Comparison of ENCODE assay signal across 1 cellular context in the genomic region with DNA sequence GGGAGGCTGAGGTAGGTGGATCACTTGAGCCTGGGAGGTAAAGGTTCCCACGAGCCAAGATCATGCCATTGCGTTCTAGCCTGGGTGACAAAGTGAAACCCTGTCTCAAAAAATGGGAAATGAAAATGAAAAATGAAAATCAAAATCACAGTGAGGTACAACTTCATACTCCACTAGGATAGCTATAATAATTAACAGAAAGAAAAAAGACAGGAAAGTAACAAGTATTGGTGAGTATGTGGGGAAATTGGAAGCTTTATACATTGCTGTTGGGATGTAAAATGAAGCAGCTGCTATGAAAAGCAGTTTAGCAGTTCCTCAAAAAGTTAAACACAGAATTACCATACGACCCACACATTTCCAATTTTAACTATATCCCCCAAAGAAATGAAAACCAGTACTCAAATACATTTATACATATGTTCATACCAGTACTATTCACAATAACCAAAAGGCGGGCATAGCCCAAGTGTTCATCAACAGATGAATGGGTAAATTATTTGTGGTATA.
A peak's percentile ranks its signal among the peaks of the same experiment; 100 is the strongest.
TF ChIP-seq lines count a peak whose summit lies in the region.

No MANE protein-coding gene starts in this region.

TF ChIP-seq in GM12878, 131 proteins besides CTCF, POLR2A, EP300 and RAD21 (continued from another document and continues in another):
- TF ChIP-seq, protein P1, sequence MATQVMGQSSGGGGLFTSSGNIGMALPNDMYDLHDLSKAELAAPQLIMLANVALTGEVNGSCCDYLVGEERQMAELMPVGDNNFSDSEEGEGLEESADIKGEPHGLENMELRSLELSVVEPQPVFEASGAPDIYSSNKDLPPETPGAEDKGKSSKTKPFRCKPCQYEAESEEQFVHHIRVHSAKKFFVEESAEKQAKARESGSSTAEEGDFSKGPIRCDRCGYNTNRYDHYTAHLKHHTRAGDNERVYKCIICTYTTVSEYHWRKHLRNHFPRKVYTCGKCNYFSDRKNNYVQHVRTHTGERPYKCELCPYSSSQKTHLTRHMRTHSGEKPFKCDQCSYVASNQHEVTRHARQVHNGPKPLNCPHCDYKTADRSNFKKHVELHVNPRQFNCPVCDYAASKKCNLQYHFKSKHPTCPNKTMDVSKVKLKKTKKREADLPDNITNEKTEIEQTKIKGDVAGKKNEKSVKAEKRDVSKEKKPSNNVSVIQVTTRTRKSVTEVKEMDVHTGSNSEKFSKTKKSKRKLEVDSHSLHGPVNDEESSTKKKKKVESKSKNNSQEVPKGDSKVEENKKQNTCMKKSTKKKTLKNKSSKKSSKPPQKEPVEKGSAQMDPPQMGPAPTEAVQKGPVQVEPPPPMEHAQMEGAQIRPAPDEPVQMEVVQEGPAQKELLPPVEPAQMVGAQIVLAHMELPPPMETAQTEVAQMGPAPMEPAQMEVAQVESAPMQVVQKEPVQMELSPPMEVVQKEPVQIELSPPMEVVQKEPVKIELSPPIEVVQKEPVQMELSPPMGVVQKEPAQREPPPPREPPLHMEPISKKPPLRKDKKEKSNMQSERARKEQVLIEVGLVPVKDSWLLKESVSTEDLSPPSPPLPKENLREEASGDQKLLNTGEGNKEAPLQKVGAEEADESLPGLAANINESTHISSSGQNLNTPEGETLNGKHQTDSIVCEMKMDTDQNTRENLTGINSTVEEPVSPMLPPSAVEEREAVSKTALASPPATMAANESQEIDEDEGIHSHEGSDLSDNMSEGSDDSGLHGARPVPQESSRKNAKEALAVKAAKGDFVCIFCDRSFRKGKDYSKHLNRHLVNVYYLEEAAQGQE (IDR thresholded peaks at IDR 0.05; ENCODE audit: low read depth, low read length): no peak
- TF ChIP-seq CBFB (IDR thresholded peaks at IDR 0.05; ENCODE audit: low read depth): 0 out of 2 replicates have a peak, but pooled peaks have one; percentile 18
- no peak for TF ChIP-seq YY1 (IDR thresholded peaks at IDR 0.05; ENCODE audit: low read depth, low read length)
- no peak for TF ChIP-seq SMC3 (IDR thresholded peaks at IDR 0.05; ENCODE audit: borderline replicate concordance, low read length)
- no peak for TF ChIP-seq ETV6 (conservative IDR thresholded peaks at IDR 0.05 in 1 of 2, IDR thresholded peaks at IDR 0.05 in 1 of 2; ENCODE audit: borderline replicate concordance in 1 of 2, low read depth in 1 of 2)
- TF ChIP-seq, protein P2, sequence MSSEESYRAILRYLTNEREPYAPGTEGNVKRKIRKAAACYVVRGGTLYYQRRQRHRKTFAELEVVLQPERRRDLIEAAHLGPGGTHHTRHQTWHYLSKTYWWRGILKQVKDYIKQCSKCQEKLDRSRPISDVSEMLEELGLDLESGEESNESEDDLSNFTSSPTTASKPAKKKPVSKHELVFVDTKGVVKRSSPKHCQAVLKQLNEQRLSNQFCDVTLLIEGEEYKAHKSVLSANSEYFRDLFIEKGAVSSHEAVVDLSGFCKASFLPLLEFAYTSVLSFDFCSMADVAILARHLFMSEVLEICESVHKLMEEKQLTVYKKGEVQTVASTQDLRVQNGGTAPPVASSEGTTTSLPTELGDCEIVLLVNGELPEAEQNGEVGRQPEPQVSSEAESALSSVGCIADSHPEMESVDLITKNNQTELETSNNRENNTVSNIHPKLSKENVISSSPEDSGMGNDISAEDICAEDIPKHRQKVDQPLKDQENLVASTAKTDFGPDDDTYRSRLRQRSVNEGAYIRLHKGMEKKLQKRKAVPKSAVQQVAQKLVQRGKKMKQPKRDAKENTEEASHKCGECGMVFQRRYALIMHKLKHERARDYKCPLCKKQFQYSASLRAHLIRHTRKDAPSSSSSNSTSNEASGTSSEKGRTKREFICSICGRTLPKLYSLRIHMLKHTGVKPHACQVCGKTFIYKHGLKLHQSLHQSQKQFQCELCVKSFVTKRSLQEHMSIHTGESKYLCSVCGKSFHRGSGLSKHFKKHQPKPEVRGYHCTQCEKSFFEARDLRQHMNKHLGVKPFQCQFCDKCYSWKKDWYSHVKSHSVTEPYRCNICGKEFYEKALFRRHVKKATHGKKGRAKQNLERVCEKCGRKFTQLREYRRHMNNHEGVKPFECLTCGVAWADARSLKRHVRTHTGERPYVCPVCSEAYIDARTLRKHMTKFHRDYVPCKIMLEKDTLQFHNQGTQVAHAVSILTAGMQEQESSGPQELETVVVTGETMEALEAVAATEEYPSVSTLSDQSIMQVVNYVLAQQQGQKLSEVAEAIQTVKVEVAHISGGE (CRISPR knock-in tag; IDR thresholded peaks at IDR 0.05): no peak
- TF ChIP-seq BRCA1 (IDR thresholded peaks at IDR 0.05; ENCODE audit: low read depth, low read length): no peak
- no peak for TF ChIP-seq STAT3 (IDR thresholded peaks at IDR 0.05; ENCODE audit: low read depth, low read length)
- TF ChIP-seq, protein P3, sequence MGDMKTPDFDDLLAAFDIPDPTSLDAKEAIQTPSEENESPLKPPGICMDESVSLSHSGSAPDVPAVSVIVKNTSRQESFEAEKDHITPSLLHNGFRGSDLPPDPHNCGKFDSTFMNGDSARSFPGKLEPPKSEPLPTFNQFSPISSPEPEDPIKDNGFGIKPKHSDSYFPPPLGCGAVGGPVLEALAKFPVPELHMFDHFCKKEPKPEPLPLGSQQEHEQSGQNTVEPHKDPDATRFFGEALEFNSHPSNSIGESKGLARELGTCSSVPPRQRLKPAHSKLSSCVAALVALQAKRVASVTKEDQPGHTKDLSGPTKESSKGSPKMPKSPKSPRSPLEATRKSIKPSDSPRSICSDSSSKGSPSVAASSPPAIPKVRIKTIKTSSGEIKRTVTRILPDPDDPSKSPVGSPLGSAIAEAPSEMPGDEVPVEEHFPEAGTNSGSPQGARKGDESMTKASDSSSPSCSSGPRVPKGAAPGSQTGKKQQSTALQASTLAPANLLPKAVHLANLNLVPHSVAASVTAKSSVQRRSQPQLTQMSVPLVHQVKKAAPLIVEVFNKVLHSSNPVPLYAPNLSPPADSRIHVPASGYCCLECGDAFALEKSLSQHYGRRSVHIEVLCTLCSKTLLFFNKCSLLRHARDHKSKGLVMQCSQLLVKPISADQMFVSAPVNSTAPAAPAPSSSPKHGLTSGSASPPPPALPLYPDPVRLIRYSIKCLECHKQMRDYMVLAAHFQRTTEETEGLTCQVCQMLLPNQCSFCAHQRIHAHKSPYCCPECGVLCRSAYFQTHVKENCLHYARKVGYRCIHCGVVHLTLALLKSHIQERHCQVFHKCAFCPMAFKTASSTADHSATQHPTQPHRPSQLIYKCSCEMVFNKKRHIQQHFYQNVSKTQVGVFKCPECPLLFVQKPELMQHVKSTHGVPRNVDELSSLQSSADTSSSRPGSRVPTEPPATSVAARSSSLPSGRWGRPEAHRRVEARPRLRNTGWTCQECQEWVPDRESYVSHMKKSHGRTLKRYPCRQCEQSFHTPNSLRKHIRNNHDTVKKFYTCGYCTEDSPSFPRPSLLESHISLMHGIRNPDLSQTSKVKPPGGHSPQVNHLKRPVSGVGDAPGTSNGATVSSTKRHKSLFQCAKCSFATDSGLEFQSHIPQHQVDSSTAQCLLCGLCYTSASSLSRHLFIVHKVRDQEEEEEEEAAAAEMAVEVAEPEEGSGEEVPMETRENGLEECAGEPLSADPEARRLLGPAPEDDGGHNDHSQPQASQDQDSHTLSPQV (IDR thresholded peaks at IDR 0.05): no peak
- TF ChIP-seq ASH2L (IDR thresholded peaks at IDR 0.05; ENCODE audit: borderline replicate concordance, low read depth): no peak
- TF ChIP-seq RB1 (IDR thresholded peaks at IDR 0.05; ENCODE audit: borderline replicate concordance): no peak
- TF ChIP-seq BCL11A (IDR thresholded peaks at IDR 0.05; ENCODE audit: low read depth, low read length): no peak
- TF ChIP-seq, protein P4, sequence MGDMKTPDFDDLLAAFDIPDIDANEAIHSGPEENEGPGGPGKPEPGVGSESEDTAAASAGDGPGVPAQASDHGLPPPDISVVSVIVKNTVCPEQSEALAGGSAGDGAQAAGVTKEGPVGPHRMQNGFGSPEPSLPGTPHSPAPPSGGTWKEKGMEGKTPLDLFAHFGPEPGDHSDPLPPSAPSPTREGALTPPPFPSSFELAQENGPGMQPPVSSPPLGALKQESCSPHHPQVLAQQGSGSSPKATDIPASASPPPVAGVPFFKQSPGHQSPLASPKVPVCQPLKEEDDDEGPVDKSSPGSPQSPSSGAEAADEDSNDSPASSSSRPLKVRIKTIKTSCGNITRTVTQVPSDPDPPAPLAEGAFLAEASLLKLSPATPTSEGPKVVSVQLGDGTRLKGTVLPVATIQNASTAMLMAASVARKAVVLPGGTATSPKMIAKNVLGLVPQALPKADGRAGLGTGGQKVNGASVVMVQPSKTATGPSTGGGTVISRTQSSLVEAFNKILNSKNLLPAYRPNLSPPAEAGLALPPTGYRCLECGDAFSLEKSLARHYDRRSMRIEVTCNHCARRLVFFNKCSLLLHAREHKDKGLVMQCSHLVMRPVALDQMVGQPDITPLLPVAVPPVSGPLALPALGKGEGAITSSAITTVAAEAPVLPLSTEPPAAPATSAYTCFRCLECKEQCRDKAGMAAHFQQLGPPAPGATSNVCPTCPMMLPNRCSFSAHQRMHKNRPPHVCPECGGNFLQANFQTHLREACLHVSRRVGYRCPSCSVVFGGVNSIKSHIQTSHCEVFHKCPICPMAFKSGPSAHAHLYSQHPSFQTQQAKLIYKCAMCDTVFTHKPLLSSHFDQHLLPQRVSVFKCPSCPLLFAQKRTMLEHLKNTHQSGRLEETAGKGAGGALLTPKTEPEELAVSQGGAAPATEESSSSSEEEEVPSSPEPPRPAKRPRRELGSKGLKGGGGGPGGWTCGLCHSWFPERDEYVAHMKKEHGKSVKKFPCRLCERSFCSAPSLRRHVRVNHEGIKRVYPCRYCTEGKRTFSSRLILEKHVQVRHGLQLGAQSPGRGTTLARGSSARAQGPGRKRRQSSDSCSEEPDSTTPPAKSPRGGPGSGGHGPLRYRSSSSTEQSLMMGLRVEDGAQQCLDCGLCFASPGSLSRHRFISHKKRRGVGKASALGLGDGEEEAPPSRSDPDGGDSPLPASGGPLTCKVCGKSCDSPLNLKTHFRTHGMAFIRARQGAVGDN (IDR thresholded peaks at IDR 0.05): no peak
- TF ChIP-seq, protein P5, sequence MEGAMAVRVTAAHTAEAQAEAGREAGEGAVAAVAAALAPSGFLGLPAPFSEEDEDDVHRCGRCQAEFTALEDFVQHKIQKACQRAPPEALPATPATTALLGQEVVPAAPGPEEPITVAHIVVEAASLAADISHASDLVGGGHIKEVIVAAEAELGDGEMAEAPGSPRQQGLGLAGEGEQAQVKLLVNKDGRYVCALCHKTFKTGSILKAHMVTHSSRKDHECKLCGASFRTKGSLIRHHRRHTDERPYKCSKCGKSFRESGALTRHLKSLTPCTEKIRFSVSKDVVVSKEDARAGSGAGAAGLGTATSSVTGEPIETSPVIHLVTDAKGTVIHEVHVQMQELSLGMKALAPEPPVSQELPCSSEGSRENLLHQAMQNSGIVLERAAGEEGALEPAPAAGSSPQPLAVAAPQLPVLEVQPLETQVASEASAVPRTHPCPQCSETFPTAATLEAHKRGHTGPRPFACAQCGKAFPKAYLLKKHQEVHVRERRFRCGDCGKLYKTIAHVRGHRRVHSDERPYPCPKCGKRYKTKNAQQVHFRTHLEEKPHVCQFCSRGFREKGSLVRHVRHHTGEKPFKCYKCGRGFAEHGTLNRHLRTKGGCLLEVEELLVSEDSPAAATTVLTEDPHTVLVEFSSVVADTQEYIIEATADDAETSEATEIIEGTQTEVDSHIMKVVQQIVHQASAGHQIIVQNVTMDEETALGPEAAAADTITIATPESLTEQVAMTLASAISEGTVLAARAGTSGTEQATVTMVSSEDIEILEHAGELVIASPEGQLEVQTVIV (IDR thresholded peaks at IDR 0.05; ENCODE audit: borderline replicate concordance, partially characterized antibody): no peak
- TF ChIP-seq ZNF207 (IDR thresholded peaks at IDR 0.05; ENCODE audit: borderline replicate concordance): no peak
- TF ChIP-seq TCF12 (IDR thresholded peaks at IDR 0.05; ENCODE audit: low read depth, low read length): 0 out of 2 replicates have a peak, but pooled peaks have one; percentile 27
- TF ChIP-seq MEF2B (IDR thresholded peaks at IDR 0.05; ENCODE audit: partially characterized antibody, poor library complexity, severe bottlenecking): peak; percentile 14
- TF ChIP-seq ZBED1 (IDR thresholded peaks at IDR 0.05; ENCODE audit: borderline replicate concordance): no peak
- TF ChIP-seq, protein P6, sequence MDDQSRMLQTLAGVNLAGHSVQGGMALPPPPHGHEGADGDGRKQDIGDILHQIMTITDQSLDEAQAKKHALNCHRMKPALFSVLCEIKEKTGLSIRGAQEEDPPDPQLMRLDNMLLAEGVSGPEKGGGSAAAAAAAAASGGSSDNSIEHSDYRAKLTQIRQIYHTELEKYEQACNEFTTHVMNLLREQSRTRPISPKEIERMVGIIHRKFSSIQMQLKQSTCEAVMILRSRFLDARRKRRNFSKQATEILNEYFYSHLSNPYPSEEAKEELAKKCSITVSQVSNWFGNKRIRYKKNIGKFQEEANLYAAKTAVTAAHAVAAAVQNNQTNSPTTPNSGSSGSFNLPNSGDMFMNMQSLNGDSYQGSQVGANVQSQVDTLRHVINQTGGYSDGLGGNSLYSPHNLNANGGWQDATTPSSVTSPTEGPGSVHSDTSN (IDR thresholded peaks at IDR 0.05; ENCODE audit: insufficient replicate concordance, low read depth, low read length): no peak
- no peak for TF ChIP-seq PAX8 (IDR thresholded peaks at IDR 0.05)
- no peak for TF ChIP-seq ESRRA (IDR thresholded peaks at IDR 0.05; ENCODE audit: low read length)
- no peak for TF ChIP-seq SP1 (IDR thresholded peaks at IDR 0.05; ENCODE audit: low read depth, low read length)
- no peak for TF ChIP-seq SMARCA5 (IDR thresholded peaks at IDR 0.05)
- no peak for TF ChIP-seq DPF2 (IDR thresholded peaks at IDR 0.05)
- TF ChIP-seq, protein P7, sequence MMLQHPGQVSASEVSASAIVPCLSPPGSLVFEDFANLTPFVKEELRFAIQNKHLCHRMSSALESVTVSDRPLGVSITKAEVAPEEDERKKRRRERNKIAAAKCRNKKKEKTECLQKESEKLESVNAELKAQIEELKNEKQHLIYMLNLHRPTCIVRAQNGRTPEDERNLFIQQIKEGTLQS (IDR thresholded peaks at IDR 0.05; ENCODE audit: borderline replicate concordance, extremely low read depth, low read depth, low read length): no peak
- TF ChIP-seq ATF7 (IDR thresholded peaks at IDR 0.05; ENCODE audit: low read depth): 0 out of 2 replicates have a peak, but pooled peaks have one; percentile 12
- TF ChIP-seq NR2C1 (IDR thresholded peaks at IDR 0.05): no peak
- TF ChIP-seq RELA (IDR thresholded peaks at IDR 0.05; ENCODE audit: borderline replicate concordance, partially characterized antibody): no peak
- peak; percentile 42 for TF ChIP-seq RUNX3 (IDR thresholded peaks at IDR 0.05; ENCODE audit: low read length)
- 0 out of 4 replicates have a peak, but pooled peaks of 1 of the 2 experiments have one; percentile 9 for TF ChIP-seq BHLHE40 (IDR thresholded peaks at IDR 0.05; ENCODE audit: borderline replicate concordance in 1 of 2, low read depth in 2 of 2, low read length in 1 of 2)
- TF ChIP-seq, protein P8, sequence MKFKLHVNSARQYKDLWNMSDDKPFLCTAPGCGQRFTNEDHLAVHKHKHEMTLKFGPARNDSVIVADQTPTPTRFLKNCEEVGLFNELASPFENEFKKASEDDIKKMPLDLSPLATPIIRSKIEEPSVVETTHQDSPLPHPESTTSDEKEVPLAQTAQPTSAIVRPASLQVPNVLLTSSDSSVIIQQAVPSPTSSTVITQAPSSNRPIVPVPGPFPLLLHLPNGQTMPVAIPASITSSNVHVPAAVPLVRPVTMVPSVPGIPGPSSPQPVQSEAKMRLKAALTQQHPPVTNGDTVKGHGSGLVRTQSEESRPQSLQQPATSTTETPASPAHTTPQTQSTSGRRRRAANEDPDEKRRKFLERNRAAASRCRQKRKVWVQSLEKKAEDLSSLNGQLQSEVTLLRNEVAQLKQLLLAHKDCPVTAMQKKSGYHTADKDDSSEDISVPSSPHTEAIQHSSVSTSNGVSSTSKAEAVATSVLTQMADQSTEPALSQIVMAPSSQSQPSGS (IDR thresholded peaks at IDR 0.05; ENCODE audit: low read length): peak; percentile 38; the same call in 1 of the 2 replicates
